ENCODE assay signal across 8 cellular contexts in the genomic region with DNA sequence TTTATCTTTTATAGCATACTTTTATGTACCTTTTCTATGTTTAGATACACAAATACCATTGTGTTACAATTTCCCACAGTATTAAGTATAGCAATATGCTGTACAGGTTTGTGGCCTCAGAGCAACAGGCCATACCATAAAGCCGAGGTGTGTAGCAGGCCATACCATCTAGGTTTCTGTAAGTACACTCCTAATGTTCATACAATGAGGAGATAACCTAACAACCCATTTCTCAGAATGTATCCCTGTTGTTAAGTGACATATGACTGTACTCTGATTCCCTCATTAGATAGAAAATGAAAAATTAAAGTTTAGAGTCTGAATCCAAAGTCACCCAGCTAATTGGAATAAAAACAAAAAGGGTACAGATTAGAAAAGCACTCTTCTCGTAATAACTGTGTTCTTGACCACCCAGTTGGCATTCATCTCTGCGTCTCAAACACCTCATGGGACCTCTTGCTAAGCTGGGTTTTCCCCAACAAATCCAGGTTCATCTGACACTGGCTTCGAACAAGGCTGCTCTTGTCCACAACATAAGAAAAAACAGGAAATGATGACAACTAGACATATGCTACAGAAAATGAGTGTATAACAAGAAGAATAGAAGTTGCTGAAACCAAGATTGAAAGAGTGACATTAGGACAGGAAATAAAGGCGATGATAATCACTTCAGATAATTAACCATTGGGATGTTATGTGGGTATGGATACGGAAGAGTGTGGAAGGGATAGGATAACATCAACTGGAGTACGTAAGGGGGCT. TPM values are rescaled to one million over a fixed set of nuclear protein-coding genes. Genes with fewer than 3 reads are reported as not detected.
DNase-seq lines count a peak whose midpoint lies in the region; ATAC-seq, FAIRE-seq and TF ChIP-seq lines count a peak whose summit lies in the region.

No MANE protein-coding gene starts in this region.

- peaks cover 4% of the 10 kb centered on the region for H3K4me1 ChIP-seq in fibroblast of lung (ENCODE audit: control insufficient read depth, extremely low read depth, insufficient read depth, low read length)
- H3K4me1 ChIP-seq in skeletal muscle tissue (ENCODE audit: control insufficient read depth in 3 of 3, insufficient read depth in 3 of 3, low read length in 3 of 3), result peaks cover 23 to 28% (median 26%) of the 10 kb centered on the region in 3 donors

- H3K79me2 ChIP-seq in fibroblast of lung (ENCODE audit: control insufficient read depth, insufficient read depth, low read length), result peaks cover 16% of the 10 kb centered on the region

- no peak for TF ChIP-seq CTCF in fibroblast of lung (conservative IDR thresholded peaks at IDR 0.05 in 1 of 2, IDR thresholded peaks at IDR 0.05 in 1 of 2; ENCODE audit: low read depth in 1 of 2, low read length in 2 of 2)

- no peak overlapping the region for H2AFZ ChIP-seq in fibroblast of lung (ENCODE audit: low read length)

- H3K9ac ChIP-seq in SK-N-MC (ENCODE audit: insufficient read length) (peak overlapping the region; percentile 86), fibroblast of lung (ENCODE audit: insufficient read depth, low read length) (peak overlapping the region; percentile 89), skeletal muscle tissue (ENCODE audit: low read depth in 1 of 3, low read length in 3 of 3) (peak overlapping the region; percentile 95 to 99 (median 96))

- peak; percentile 40 for FAIRE-seq in GM19239 (lab: Jason Lieb, UNC)

- H3K4me2 ChIP-seq in fibroblast of lung (ENCODE audit: extremely low read depth, insufficient read depth, low read length), result peak overlapping the region; percentile 82

- no peak for DNase-seq in GM19239 (ENCODE audit: insufficient read length, low spot score)
- no peak for DNase-seq in SK-N-MC (ENCODE audit: low read depth, low spot score)
- DNase-seq in fibroblast of lung (ENCODE audit: low read depth in 2 of 2), result no peak
- no peak for DNase-seq in NCI-H2227 (lab: John Stamatoyannopoulos, UW; ENCODE audit: unreplicated experiment)

- H3K27me3 ChIP-seq in fibroblast of lung (ENCODE audit: control insufficient read depth, insufficient read depth, low read length) (no peaks in the 10 kb centered on the region), skeletal muscle tissue (ENCODE audit: control insufficient read depth in 3 of 3, insufficient read depth in 3 of 3, low read length in 3 of 3) (no peaks in the 10 kb centered on the region)

- H3K36me3 ChIP-seq in SK-N-MC (ENCODE audit: insufficient read depth, low read length) (peaks cover 10% of the 10 kb centered on the region; the same call in 1 of the 2 replicates), fibroblast of lung (ENCODE audit: control insufficient read depth, insufficient read depth, low read length) (peaks cover 9% of the 10 kb centered on the region), skeletal muscle tissue (ENCODE audit: control insufficient read depth in 3 of 3, insufficient read depth in 3 of 3, low read length in 3 of 3) (peaks cover 36 to 39% (median 38%) of the 10 kb centered on the region in 3 donors)

- H3K27ac ChIP-seq in SK-N-MC (no peak overlapping the region), fibroblast of lung (ENCODE audit: insufficient read depth, low read length) (peak overlapping the region; percentile 89), skeletal muscle tissue (ENCODE audit: low read depth, low read length) (peak overlapping the region; percentile 94)

- H3K4me3 ChIP-seq in SK-N-MC, result peak overlapping the region; percentile 84
- H3K4me3 ChIP-seq in fibroblast of lung (replicated peaks in 1 of 4; ENCODE audit: control extremely low read depth in 1 of 4, insufficient read depth in 1 of 4, low read depth in 3 of 4, low read length in 4 of 4), result peak overlapping the region; percentile 92 to 99 (median 96)
- H3K4me3 ChIP-seq in skeletal muscle tissue (ENCODE audit: low read length in 3 of 3), result peak overlapping the region; percentile 96 to 99 (median 98)

- H3K9me3 ChIP-seq in SK-N-MC (ENCODE audit: low read depth, low read length), result no peaks in the 10 kb centered on the region
- no peaks in the 10 kb centered on the region for H3K9me3 ChIP-seq in fibroblast of lung (ENCODE audit: control insufficient read depth, insufficient read depth, low read depth, low read length)
- no peaks in the 10 kb centered on the region for H3K9me3 ChIP-seq in skeletal muscle tissue (ENCODE audit: control insufficient read depth in 3 of 3, low read length in 3 of 3)

- ATAC-seq in HG03521 (IDR thresholded peaks at IDR 0.05; ENCODE audit: unreplicated experiment) (no peak), GM21367 (IDR thresholded peaks at IDR 0.05; ENCODE audit: unreplicated experiment) (no peak), GM21786 (IDR thresholded peaks at IDR 0.05; ENCODE audit: unreplicated experiment) (no peak)

- no peaks in the 10 kb centered on the region for H4K20me1 ChIP-seq in fibroblast of lung (ENCODE audit: control insufficient read depth, extremely low read depth, insufficient read depth, low read length)

RNA-seq across cellular contexts. Expression of gene NDUFB8, which starts 1.4 kb away (rescaled TPM):
- total RNA-seq in fibroblast of lung (154 and 167 TPM in 2 replicates), skeletal muscle tissue (95.0 TPM)
- 160 and 177 TPM in 2 replicates for polyA plus RNA-seq in fibroblast of lung
- polyA plus RNA-seq in fibroblast of lung (2012), result 261 and 287 TPM in 2 replicates
- 96.7 and 160 TPM in 2 replicates for polyA minus RNA-seq in fibroblast of lung (ENCODE audit: low replicate concordance)

RNA-seq across cellular contexts. Expression of gene HIF1AN, which starts 7.4 kb away (rescaled TPM):
- total RNA-seq in fibroblast of lung (10.3 and 14.2 TPM in 2 replicates), skeletal muscle tissue (19.3 TPM)
- polyA plus RNA-seq in fibroblast of lung, result 16.6 and 26.6 TPM in 2 replicates
- 26.0 and 30.2 TPM in 2 replicates for polyA plus RNA-seq in fibroblast of lung (2012)
- 31.8 and 38.5 TPM in 2 replicates for polyA minus RNA-seq in fibroblast of lung (ENCODE audit: low replicate concordance)

RNA-seq across cellular contexts. Expression of gene SEC31B, which starts 8.6 kb away (rescaled TPM):
- total RNA-seq in fibroblast of lung (2.3 and 3.0 TPM in 2 replicates), skeletal muscle tissue (2.6 TPM)
- 1.8 and 2.7 TPM in 2 replicates for polyA plus RNA-seq in fibroblast of lung
- 0.81 and 1.5 TPM in 2 replicates for polyA plus RNA-seq in fibroblast of lung (2012)
- polyA minus RNA-seq in fibroblast of lung (ENCODE audit: low replicate concordance), result 1.5 and 3.4 TPM in 2 replicates
